In genomic region chr22:17627961-17628303, GRCh38 we compare ENCODE assay signal across 8 cellular contexts. TPM values are rescaled to one million over a fixed set of nuclear protein-coding genes. Genes with fewer than 3 reads are reported as not detected.
DNase-seq lines count a peak whose midpoint lies in the region; ATAC-seq and TF ChIP-seq lines count a peak whose summit lies in the region.

No MANE protein-coding gene starts in this region.

- DNase-seq in AG09309 (ENCODE audit: low read depth): no peak
- DNase-seq in coronary artery (ENCODE audit: low spot score): no peak
- no peak for DNase-seq in SIG-M5 (lab: John Stamatoyannopoulos, UW)
- no peak for DNase-seq in hypothalamus (lab: John Stamatoyannopoulos, UW)

- H3K27me3 Mint-ChIP-seq in IgD-negative memory B cell: peaks cover 2% of the 10 kb centered on the region

- no peaks in the 10 kb centered on the region for H3K27me3 ChIP-seq in muscle layer of duodenum (ENCODE audit: low read depth, low read length)

- TF ChIP-seq CTCF in AG09309 (IDR thresholded peaks at IDR 0.05; ENCODE audit: control insufficient read depth, insufficient read depth, low read depth, low read length, missing control alignments): no peak
- no peak for TF ChIP-seq CTCF in coronary artery (IDR thresholded peaks at IDR 0.05)

- peaks cover 0 to 26% of the 10 kb centered on the region in 2 donors for H3K4me1 ChIP-seq in muscle layer of duodenum (ENCODE audit: control insufficient read depth in 1 of 2, insufficient read depth in 2 of 2, low read length in 2 of 2)

- H3K27ac ChIP-seq in coronary artery (peak overlapping the region; percentile 74 to 94), muscle layer of duodenum (ENCODE audit: low read length) (peak overlapping the region; percentile 98)

- H3K36me3 ChIP-seq in muscle layer of duodenum (ENCODE audit: control insufficient read depth in 1 of 2, insufficient read depth in 2 of 2, low read length in 2 of 2): peaks cover 3 to 8% of the 10 kb centered on the region in 2 donors

- no peak for ATAC-seq in GM18861 (IDR thresholded peaks at IDR 0.05; ENCODE audit: unreplicated experiment)
- no peak for ATAC-seq in GM18519 (IDR thresholded peaks at IDR 0.05; ENCODE audit: low FRiP score, unreplicated experiment)

- no peaks in the 10 kb centered on the region for H3K9me3 ChIP-seq in muscle layer of duodenum (ENCODE audit: control insufficient read depth in 1 of 2, low read length in 2 of 2)

- peak overlapping the region; percentile 95 to 99 (median 99) for H3K27ac Mint-ChIP-seq in IgD-negative memory B cell

- H3K9me3 Mint-ChIP-seq in IgD-negative memory B cell: no peaks in the 10 kb centered on the region

- peaks cover 9 to 14% (median 10%) of the 10 kb centered on the region in 3 donors for H3K4me1 Mint-ChIP-seq in IgD-negative memory B cell

- peak overlapping the region; percentile 97 to 100 (median 98) for H3K4me3 Mint-ChIP-seq in IgD-negative memory B cell

- peak overlapping the region; percentile 100 for H3K4me3 ChIP-seq in AG09309 (ENCODE audit: control insufficient read depth, low read depth, low read length)
- H3K4me3 ChIP-seq in coronary artery: peak overlapping the region; percentile 100
- peak overlapping the region; percentile 99 to 100 for H3K4me3 ChIP-seq in muscle layer of duodenum (ENCODE audit: low read depth in 1 of 2, low read length in 2 of 2)

- H3K36me3 Mint-ChIP-seq in IgD-negative memory B cell: peaks cover 3% of the 10 kb centered on the region

RNA-seq across cellular contexts. Expression of gene ATP6V1E1, which starts 0.6 kb away (rescaled TPM):
- polyA plus RNA-seq in IgD-negative memory B cell: 113 TPM

RNA-seq across cellular contexts. Expression of gene BCL2L13, which starts 10.6 kb away (rescaled TPM):
- polyA plus RNA-seq in IgD-negative memory B cell: 41.8 TPM
